In the genomic region with DNA sequence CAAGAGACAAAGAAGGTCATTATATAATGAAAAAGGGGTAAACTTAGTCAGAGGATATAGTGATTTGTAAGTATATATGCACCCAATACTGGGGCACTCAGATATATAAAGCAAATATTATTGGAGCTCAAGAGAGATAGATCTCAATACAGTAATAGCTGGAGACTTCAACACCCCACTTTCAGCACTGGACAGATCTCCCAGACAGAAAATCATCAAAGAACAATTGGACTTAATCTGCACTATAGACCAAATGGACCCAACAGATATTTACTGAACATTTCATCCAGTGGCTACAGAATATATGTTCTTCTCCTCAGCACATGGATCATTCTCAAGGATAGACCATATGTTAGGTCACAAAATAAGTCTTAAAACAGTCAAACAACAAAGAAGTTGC, we compare ENCODE assay signal across 1 cellular context.
TF ChIP-seq lines count a peak whose summit lies in the region.

No MANE protein-coding gene starts in this region.

TF ChIP-seq in SK-N-SH treated with all-trans-retinoic acid at 6 μM for 48 hours, 23 proteins besides CTCF, POLR2A, EP300 and RAD21 (continued from another document):
- TF ChIP-seq, protein P1, sequence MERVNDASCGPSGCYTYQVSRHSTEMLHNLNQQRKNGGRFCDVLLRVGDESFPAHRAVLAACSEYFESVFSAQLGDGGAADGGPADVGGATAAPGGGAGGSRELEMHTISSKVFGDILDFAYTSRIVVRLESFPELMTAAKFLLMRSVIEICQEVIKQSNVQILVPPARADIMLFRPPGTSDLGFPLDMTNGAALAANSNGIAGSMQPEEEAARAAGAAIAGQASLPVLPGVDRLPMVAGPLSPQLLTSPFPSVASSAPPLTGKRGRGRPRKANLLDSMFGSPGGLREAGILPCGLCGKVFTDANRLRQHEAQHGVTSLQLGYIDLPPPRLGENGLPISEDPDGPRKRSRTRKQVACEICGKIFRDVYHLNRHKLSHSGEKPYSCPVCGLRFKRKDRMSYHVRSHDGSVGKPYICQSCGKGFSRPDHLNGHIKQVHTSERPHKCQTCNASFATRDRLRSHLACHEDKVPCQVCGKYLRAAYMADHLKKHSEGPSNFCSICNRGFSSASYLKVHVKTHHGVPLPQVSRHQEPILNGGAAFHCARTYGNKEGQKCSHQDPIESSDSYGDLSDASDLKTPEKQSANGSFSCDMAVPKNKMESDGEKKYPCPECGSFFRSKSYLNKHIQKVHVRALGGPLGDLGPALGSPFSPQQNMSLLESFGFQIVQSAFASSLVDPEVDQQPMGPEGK (CRISPR knock-in tag; IDR thresholded peaks at IDR 0.05; ENCODE audit: borderline replicate concordance) = no peak
